In the genomic region with DNA sequence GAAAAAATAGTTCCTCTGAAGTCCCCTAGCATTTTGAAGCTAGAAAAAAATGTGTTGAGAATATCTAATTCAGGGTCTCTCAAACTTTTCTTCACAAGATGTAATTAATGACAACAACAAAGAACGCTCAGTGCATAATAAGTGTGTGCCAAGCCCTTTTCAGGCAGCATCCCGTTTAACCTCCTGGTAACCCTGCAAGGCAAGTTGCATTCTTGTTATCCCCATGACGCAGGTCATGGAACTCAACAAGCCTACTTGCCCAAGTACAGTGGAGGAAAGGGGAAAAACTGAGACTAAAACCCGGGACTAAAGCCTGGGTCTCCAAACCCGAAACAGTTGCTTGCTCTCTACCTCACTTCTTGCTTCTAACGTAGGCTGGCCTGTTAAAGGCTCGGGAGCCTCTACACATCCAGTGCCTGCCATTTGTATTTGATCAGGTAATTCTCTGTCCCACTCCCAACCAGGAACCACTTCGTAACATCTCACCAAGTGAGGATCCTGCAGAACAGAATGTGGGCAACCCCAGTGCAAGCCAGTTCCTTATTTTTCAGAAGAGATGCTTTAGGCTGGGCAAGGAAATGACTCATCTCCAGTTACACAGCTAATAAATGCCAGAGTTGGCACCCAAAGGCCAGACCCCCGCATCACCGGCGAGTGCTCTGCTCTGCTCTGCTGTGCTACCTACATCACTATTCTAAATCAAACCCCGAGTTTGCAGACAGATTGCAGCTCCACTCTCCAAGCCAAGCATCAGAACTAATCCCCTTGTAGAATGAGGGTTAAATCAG, we compare ENCODE assay signal across 11 cellular contexts. TPM values are rescaled to one million over a fixed set of nuclear protein-coding genes. Genes with fewer than 3 reads are reported as not detected.
DNase-seq lines count a peak whose midpoint lies in the region; ATAC-seq, FAIRE-seq and TF ChIP-seq lines count a peak whose summit lies in the region.
"Had no signal": no experiment of that assay in that cellular context is flagged by ENCODE, and none has a peak within 500 bp of the region (broad histone marks: within the 10 kb centered on the region; RNA-seq: fewer than 3 reads in every experiment).

No MANE protein-coding gene starts in this region.

- DNase-seq in HCEC 1CT (peak; percentile 37), RCC 7860 (ENCODE audit: low spot score) (peak; percentile 49), foreskin fibroblast (peak; percentile 58 to 68), spleen (no peak), NCI-H2107 (lab: John Stamatoyannopoulos, UW) (no peak)
- no peak for DNase-seq in activated T-cell treated with anti-CD3 and anti-CD28 coated beads, Interleukin-2, amount 50 U/mL, for 48 hours
- DNase-seq: NCI-H1694 had no signal

- H3K27me3 ChIP-seq in spleen (replicated peaks in 1 of 7): no peaks in the 10 kb centered on the region

- no peak for ATAC-seq in HG03442 (IDR thresholded peaks at IDR 0.05; ENCODE audit: unreplicated experiment)
- no peak for ATAC-seq in GM21528 (IDR thresholded peaks at IDR 0.05; ENCODE audit: low FRiP score, unreplicated experiment)
- ATAC-seq: activated T-helper 17 cell treated with anti-CD3 and anti-CD28 coated beads, Interleukin-2, amount 50 U/mL, for 72 hours had no signal

- H3K36me3 ChIP-seq in spleen: peaks cover 0 to 11% (median 0%) of the 10 kb centered on the region in 6 donors

- FAIRE-seq in RCC 7860 (lab: Jason Lieb, UNC): peak; percentile 81
- FAIRE-seq: G401.6 had no signal

- peaks cover 4 to 65% (median 27%) of the 10 kb centered on the region in 6 donors for H3K4me1 ChIP-seq in spleen

- WGBS in spleen, 5 donors: 67 to 82% (median 75%) methylated on average over 12 of the region's 12 CpGs

- no peak for TF ChIP-seq POLR2A in spleen (IDR thresholded peaks at IDR 0.05)

- H3K4me3 ChIP-seq in foreskin fibroblast (ENCODE audit: low read depth in 1 of 2, low read length in 2 of 2): no peak overlapping the region
- H3K4me3 ChIP-seq in spleen: no peak overlapping the region

- intact Hi-C loops in spleen (cut with DNase I; ENCODE audit: low total_unique reads): no loop called here

- peak overlapping the region in 5 of 8 donors; percentile 7 to 36 (median 14) for H3K27ac ChIP-seq in spleen

- no peaks in the 10 kb centered on the region for H3K9me3 ChIP-seq in spleen

- TF ChIP-seq CTCF in foreskin fibroblast (IDR thresholded peaks at IDR 0.05; ENCODE audit: low read depth, low read length) (no peak), spleen (IDR thresholded peaks at IDR 0.05 in 8 of 11, conservative IDR thresholded peaks at IDR 0.05 in 3 of 11) (no peak)

RNA-seq across cellular contexts. Expression of a gene that starts 28.3 kb away (rescaled TPM):
- total RNA-seq in spleen: 100 to 1,000 TPM in 1 of 7 donors, 10 to 100 TPM in 6; 60.3 to 203 (median 81.5) TPM
- 10 to 100 TPM; 24.5 to 44.0 (median 33.2) TPM for polyA plus RNA-seq in spleen

Comparison
In these comparisons a context has a peak if more than half of its experiments do, and no peak if none do; other contexts are left out.
1. DNase-seq: peak in HCEC 1CT (single experiment), RCC 7860 (single experiment) and foreskin fibroblast (2 of 2); none in spleen (single experiment), activated T-cell treated with anti-CD3 and anti-CD28 coated beads, Interleukin-2, amount 50 U/mL, for 48 hours (0 of 2) and NCI-H2107 (single experiment).